Comparison of ENCODE assay signal across 16 cellular contexts in the genomic region with DNA sequence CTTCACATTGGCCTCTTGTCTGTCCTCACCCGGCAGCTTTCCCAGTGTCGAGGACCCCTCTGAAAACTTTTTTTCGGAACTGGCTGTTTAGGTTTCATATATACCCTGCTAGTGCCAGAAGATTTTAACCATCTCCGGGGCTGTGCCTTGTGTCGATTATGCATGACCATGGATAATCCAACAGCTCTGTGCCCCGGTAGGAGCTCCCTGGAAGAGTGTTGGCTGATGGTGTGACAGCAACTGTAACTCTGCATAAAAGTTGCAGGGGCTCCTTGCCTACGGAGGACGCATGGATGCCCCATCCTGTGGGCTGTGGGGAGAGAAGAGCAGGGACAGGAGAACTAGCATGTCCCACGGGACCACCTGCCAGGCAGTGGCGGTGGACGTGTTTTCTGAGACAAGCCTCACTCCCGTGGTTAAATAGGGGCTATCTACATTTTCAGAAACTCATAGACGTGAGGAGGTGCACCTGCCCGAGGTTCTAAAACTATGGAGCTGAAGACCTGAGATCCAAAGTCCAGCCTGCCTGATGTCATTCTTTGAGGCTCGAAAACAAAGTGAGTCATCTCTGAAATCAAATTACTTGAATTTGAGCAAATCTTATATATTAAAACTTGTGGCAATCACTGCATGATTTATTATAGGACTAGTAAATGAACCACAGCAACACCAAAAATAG.
DNase-seq lines count a peak whose midpoint lies in the region; ATAC-seq and TF ChIP-seq lines count a peak whose summit lies in the region.
"Had no signal": no experiment of that assay in that cellular context is flagged by ENCODE, and none has a peak within 500 bp of the region (broad histone marks: within the 10 kb centered on the region; RNA-seq: fewer than 3 reads in every experiment).

No MANE protein-coding gene starts in this region.

- H3K9me3 ChIP-seq in right atrium auricular region (no peaks in the 10 kb centered on the region), Karpas-422 (ENCODE audit: low read length) (no peaks in the 10 kb centered on the region), skeletal muscle tissue (ENCODE audit: control insufficient read depth in 3 of 3, low read length in 3 of 3) (no peaks in the 10 kb centered on the region)
- H3K9me3 ChIP-seq: breast epithelium, neutrophil, suprapubic skin had no signal

- peaks cover 0 to 30% of the 10 kb centered on the region in 2 donors for H3K4me1 ChIP-seq in right atrium auricular region
- H3K4me1 ChIP-seq in Karpas-422 (ENCODE audit: low read length), result peaks cover 96% of the 10 kb centered on the region
- H3K4me1 ChIP-seq in skeletal muscle tissue (ENCODE audit: control insufficient read depth in 3 of 3, insufficient read depth in 3 of 3, low read length in 3 of 3), result peaks cover 0 to 7% (median 4%) of the 10 kb centered on the region in 3 donors
- H3K4me1 ChIP-seq: breast epithelium had no signal

- intact Hi-C loops in Right ventricle myocardium superior (cut with DNase I), result no loop called here

- ATAC-seq in Right ventricle myocardium superior (ENCODE audit: poor library complexity), result no peak
- ATAC-seq in stimulated activated naive CD8-positive, alpha-beta T cell treated with anti-CD3 and anti-CD28 coated beads, Interleukin-15, Interleukin-2, amounts not matched to agents 100 U/mL and 50 U/mL, for 24 hours, result no peak
- ATAC-seq: activated T-cell treated with anti-CD3 and anti-CD28 coated beads, Interleukin-2, amount 50 U/mL, for 4 hours had no signal

- no peaks in the 10 kb centered on the region for H4K20me1 ChIP-seq in Karpas-422 (ENCODE audit: insufficient read depth, low read depth, low read length)

- H3K9ac ChIP-seq in Karpas-422 (ENCODE audit: low read length), result peak overlapping the region; percentile 81
- peak overlapping the region in 2 of 3 donors; percentile 30 to 33 for H3K9ac ChIP-seq in skeletal muscle tissue (ENCODE audit: low read depth in 1 of 3, low read length in 3 of 3)

- H3K4me3 ChIP-seq in right atrium auricular region, result no peak overlapping the region
- H3K4me3 ChIP-seq in Karpas-422 (ENCODE audit: low read length), result peak overlapping the region; percentile 64
- H3K4me3 ChIP-seq in coronary artery, result no peak overlapping the region
- peak overlapping the region in 2 of 3 donors; percentile 13 to 43 for H3K4me3 ChIP-seq in skeletal muscle tissue (ENCODE audit: low read length in 3 of 3)
- H3K4me3 ChIP-seq: breast epithelium, suprapubic skin had no signal

- DNase-seq in right atrium auricular region (ENCODE audit: low spot score) (peak; percentile 26), Right ventricle myocardium superior (no peak), Karpas-422 (peak; percentile 92), coronary artery (ENCODE audit: low spot score) (peak; percentile 53), cerebellar nuclear complex (lab: John Stamatoyannopoulos, UW) (no peak), cerebellar cortex (ENCODE audit: low spot score) (no peak)
- no peak for DNase-seq in stimulated activated naive CD8-positive, alpha-beta T cell treated with anti-CD3 and anti-CD28 coated beads, Interleukin-15, Interleukin-2, amounts not matched to agents 100 U/mL and 50 U/mL, for 24 hours
- DNase-seq: activated naive CD4-positive, alpha-beta T cell treated with Interleukin-2 at 50 U/mL for 16 hours; activated T-cell treated with anti-CD3 and anti-CD28 coated beads, Interleukin-2, amount 50 U/mL, for 4 hours; HFFc6; NCI-H1436 treated with DMSO at 0.1 percent for 48 hours; small intestine had no signal

- H3K4me2 ChIP-seq in Karpas-422 (ENCODE audit: low read depth, low read length, poor library complexity, severe bottlenecking), result peak overlapping the region; percentile 85

- H3K27me3 ChIP-seq in right atrium auricular region, result no peaks in the 10 kb centered on the region
- no peaks in the 10 kb centered on the region for H3K27me3 ChIP-seq in Karpas-422 (ENCODE audit: low read length)
- H3K27me3 ChIP-seq in skeletal muscle tissue (ENCODE audit: control insufficient read depth in 3 of 3, insufficient read depth in 3 of 3, low read length in 3 of 3), result peaks cover 0 to 3% (median 0%) of the 10 kb centered on the region in 3 donors
- H3K27me3 ChIP-seq: breast epithelium, suprapubic skin had no signal

- H3K27ac ChIP-seq in right atrium auricular region (no peak overlapping the region), Karpas-422 (ENCODE audit: low read length) (peak overlapping the region; percentile 100), coronary artery (no peak overlapping the region), skeletal muscle tissue (ENCODE audit: low read depth, low read length) (no peak overlapping the region)
- H3K27ac ChIP-seq: breast epithelium, neutrophil, suprapubic skin had no signal

- peaks cover 21% of the 10 kb centered on the region for H3K79me2 ChIP-seq in Karpas-422 (ENCODE audit: low read length)

- H3K9me2 ChIP-seq in Karpas-422 (replicated peaks; ENCODE audit: insufficient read depth, low read length), result no peaks in the 10 kb centered on the region

- H3K36me3 ChIP-seq in right atrium auricular region (no peaks in the 10 kb centered on the region), Karpas-422 (ENCODE audit: insufficient read depth, low read length) (no peaks in the 10 kb centered on the region; the same call in 1 of the 2 replicates), skeletal muscle tissue (ENCODE audit: control insufficient read depth in 3 of 3, insufficient read depth in 3 of 3, low read length in 3 of 3) (no peaks in the 10 kb centered on the region)
- H3K36me3 ChIP-seq: breast epithelium, neutrophil, suprapubic skin had no signal

- peak overlapping the region; percentile 53; the same call in 1 of the 2 replicates for H2AFZ ChIP-seq in Karpas-422 (ENCODE audit: low read length)

- no peak for TF ChIP-seq CTCF in right atrium auricular region (IDR thresholded peaks at IDR 0.05)
- TF ChIP-seq CTCF in coronary artery (IDR thresholded peaks at IDR 0.05), result no peak

Comparison
In these comparisons a context has a peak if more than half of its experiments do, and no peak if none do; other contexts are left out.
1. DNase-seq: peak in right atrium auricular region (single experiment), Karpas-422 (single experiment) and coronary artery (single experiment); none in Right ventricle myocardium superior (single experiment), cerebellar nuclear complex (0 of 2), cerebellar cortex (single experiment) and stimulated activated naive CD8-positive, alpha-beta T cell treated with anti-CD3 and anti-CD28 coated beads, Interleukin-15, Interleukin-2, amounts not matched to agents 100 U/mL and 50 U/mL, for 24 hours (single experiment).
2. H3K4me3 ChIP-seq: peak in Karpas-422 (single experiment) and skeletal muscle tissue (2 of 3); none in right atrium auricular region (0 of 2) and coronary artery (single experiment).